14 cellular contexts compared by ENCODE assay signal in genomic region chr10:84354623-84355022, GRCh38.
"Had no signal": no experiment of that assay in that cellular context is flagged by ENCODE, and none has a peak within 500 bp of the region (broad histone marks: within the 10 kb centered on the region; RNA-seq: fewer than 3 reads in every experiment).

No MANE protein-coding gene starts in this region.

- H3K36me3 Mint-ChIP-seq: mesothelial cell of epicardium had no signal

- H3K4me3 Mint-ChIP-seq: endodermal cell; mesothelial cell of epicardium; stimulated activated memory B cell treated with anti-CD40 and anti-IgM and Interleukin-4, amounts not matched to agents 10 μg/mL and 1 μg/mL and 100 μg/mL, for 72 hours had no signal

- H3K27me3 Mint-ChIP-seq: stimulated activated memory B cell treated with anti-CD40 and anti-IgM and Interleukin-4, amounts not matched to agents 10 μg/mL and 1 μg/mL and 100 μg/mL, for 72 hours had no signal

- H3K27ac ChIP-seq: adrenal gland, gastroesophageal sphincter, heart right ventricle, ovary, sigmoid colon, tibial nerve had no signal

- H3K9me3 ChIP-seq: adrenal gland, gastroesophageal sphincter, heart right ventricle, ovary, sigmoid colon, tibial nerve had no signal

- H3K9me3 Mint-ChIP-seq: endodermal cell; mesothelial cell of epicardium; stimulated activated memory B cell treated with anti-CD40 and anti-IgM and Interleukin-4, amounts not matched to agents 10 μg/mL and 1 μg/mL and 100 μg/mL, for 72 hours had no signal

- H3K36me3 ChIP-seq: adrenal gland, gastroesophageal sphincter, heart right ventricle, ovary, sigmoid colon, tibial nerve had no signal

- H3K27ac Mint-ChIP-seq: endodermal cell; mesothelial cell of epicardium; stimulated activated memory B cell treated with anti-CD40 and anti-IgM and Interleukin-4, amounts not matched to agents 10 μg/mL and 1 μg/mL and 100 μg/mL, for 72 hours had no signal

- H3K27me3 ChIP-seq: adrenal gland, gastroesophageal sphincter, heart right ventricle, ovary, sigmoid colon, tibial nerve had no signal

- H3K4me3 ChIP-seq: adrenal gland, gastroesophageal sphincter, heart right ventricle, lung, ovary, sigmoid colon, tibial nerve had no signal

- DNase-seq: activated CD4-positive, alpha-beta T cell treated with anti-CD3 and anti-CD28 coated beads, Interleukin-2, amount 50 U/mL, for 48 hours; activated CD4-positive, CD25-positive, alpha-beta regulatory T cell treated with anti-CD3 and anti-CD28 coated beads, Interleukin-2, amount 50 U/mL, for 72 hours; activated naive CD4-positive, alpha-beta T cell; adrenal gland; endodermal cell; heart right ventricle; left cardiac atrium; ovary; sigmoid colon had no signal

- ATAC-seq: gastroesophageal sphincter; heart right ventricle; left cardiac atrium; stimulated activated memory B cell treated with anti-CD40 and anti-IgM and Interleukin-4, amounts not matched to agents 10 μg/mL and 1 μg/mL and 100 μg/mL, for 72 hours had no signal
